ENCODE assay signal across 9 cellular contexts in the genomic region with DNA sequence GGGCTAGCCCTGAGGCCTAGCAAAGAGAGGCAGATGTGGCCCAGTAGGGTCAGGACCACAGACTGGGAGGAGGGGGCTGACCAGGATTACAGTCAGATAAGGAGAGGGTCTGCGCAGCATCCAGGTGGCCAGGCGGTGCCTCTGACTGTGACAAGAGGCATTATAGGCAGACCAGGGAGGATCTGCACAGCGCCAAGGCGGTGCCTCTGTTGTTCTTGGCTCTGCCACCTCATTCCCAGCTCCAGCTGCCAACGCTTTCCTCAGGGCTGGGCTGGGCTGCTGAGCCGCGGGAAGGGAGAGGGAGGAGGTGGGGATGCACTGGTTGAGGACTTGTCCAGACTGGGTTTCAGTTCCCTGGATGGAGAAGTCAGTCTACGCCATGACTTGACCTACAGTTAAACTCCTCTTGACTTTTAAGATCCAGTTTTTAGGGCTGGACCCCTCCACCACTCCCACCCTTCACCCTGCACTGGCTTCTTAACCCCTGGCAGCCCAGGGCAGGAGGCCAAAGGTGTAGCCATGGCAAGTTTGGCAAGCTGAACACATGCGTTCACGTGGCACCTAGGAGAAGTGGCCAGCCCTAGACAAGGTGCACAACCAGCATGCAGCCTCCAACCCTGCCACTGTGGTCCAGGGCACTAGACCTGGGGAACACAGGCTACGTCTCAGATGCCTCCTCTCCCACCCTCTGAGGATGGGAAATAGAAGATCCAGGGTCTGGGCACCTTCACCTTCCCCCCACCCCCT. TPM values are rescaled to one million over a fixed set of nuclear protein-coding genes. Genes with fewer than 3 reads are reported as not detected.
DNase-seq lines count a peak whose midpoint lies in the region; ATAC-seq and TF ChIP-seq lines count a peak whose summit lies in the region.
"Had no signal": no experiment of that assay in that cellular context is flagged by ENCODE, and none has a peak within 500 bp of the region (broad histone marks: within the 10 kb centered on the region; RNA-seq: fewer than 3 reads in every experiment).

No MANE protein-coding gene starts in this region.

- H3K36me3 ChIP-seq in right lobe of liver: no peaks in the 10 kb centered on the region
- no peaks in the 10 kb centered on the region for H3K36me3 ChIP-seq in vagina
- H3K36me3 ChIP-seq: BLaER1 had no signal

- TF ChIP-seq CTCF in brain (conservative IDR thresholded peaks at IDR 0.05): no peak
- no peak for TF ChIP-seq CTCF in right lobe of liver (IDR thresholded peaks at IDR 0.05)
- no peak for TF ChIP-seq CTCF in vagina (IDR thresholded peaks at IDR 0.05)

- peaks cover 21% of the 10 kb centered on the region for H3K4me1 Mint-ChIP-seq in activated T-cell treated with anti-CD3 and anti-CD28 coated beads, Interleukin-2, amount 50 U/mL, for 24 hours (ENCODE audit: low read depth)
- H3K4me1 Mint-ChIP-seq in brain: peaks cover 73% of the 10 kb centered on the region

- peak; percentile 20 to 63 (median 41) for ATAC-seq in right lobe of liver
- ATAC-seq in HG02610 (IDR thresholded peaks at IDR 0.05; ENCODE audit: unreplicated experiment): no peak
- ATAC-seq in GM18505 (IDR thresholded peaks at IDR 0.05; ENCODE audit: unreplicated experiment): no peak

- peak overlapping the region; percentile 15 for H3K27ac Mint-ChIP-seq in activated T-cell treated with anti-CD3 and anti-CD28 coated beads, Interleukin-2, amount 50 U/mL, for 24 hours
- peak overlapping the region; percentile 61 to 99 (median 96) for H3K27ac Mint-ChIP-seq in brain

- WGBS in right lobe of liver (ENCODE audit: insufficient coverage, low coverage, low lambda C conversion rate, missing lambda C conversion rate): 80% methylated on average over 1 of the region's 11 CpGs

- H3K9me3 ChIP-seq in right lobe of liver (no peaks in the 10 kb centered on the region), vagina (no peaks in the 10 kb centered on the region)
- H3K9me3 ChIP-seq: BLaER1 had no signal

- no peak overlapping the region for H3K27ac ChIP-seq in right lobe of liver
- H3K27ac ChIP-seq in vagina: peak overlapping the region; percentile 95
- H3K27ac ChIP-seq: BLaER1 had no signal

- no peak overlapping the region for H3K4me3 ChIP-seq in right lobe of liver
- H3K4me3 ChIP-seq in vagina: no peak overlapping the region
- H3K4me3 ChIP-seq: BLaER1 had no signal

- no peak overlapping the region for H3K4me3 Mint-ChIP-seq in activated T-cell treated with anti-CD3 and anti-CD28 coated beads, Interleukin-2, amount 50 U/mL, for 24 hours
- peak overlapping the region in 3 of 5 experiments; percentile 0 to 5 (median 3) for H3K4me3 Mint-ChIP-seq in brain

- H3K4me1 ChIP-seq in right lobe of liver (peaks cover 0 to 14% (median 8%) of the 10 kb centered on the region in 4 donors), vagina (peaks cover 84% of the 10 kb centered on the region)

- H3K9me3 Mint-ChIP-seq in activated T-cell treated with anti-CD3 and anti-CD28 coated beads, Interleukin-2, amount 50 U/mL, for 24 hours: no peaks in the 10 kb centered on the region
- peaks cover 0 to 2% (median 0%) of the 10 kb centered on the region in 5 experiments for H3K9me3 Mint-ChIP-seq in brain

- no peak for DNase-seq in activated T-cell treated with anti-CD3 and anti-CD28 coated beads, Interleukin-2, amount 50 U/mL, for 24 hours
- DNase-seq in activated T-cell treated with anti-CD3 and anti-CD28 coated beads, Interleukin-2, amount 50 U/mL, for 48 hours: no peak
- DNase-seq in right lobe of liver: no peak
- DNase-seq in vagina (ENCODE audit: extremely low spot score in 2 of 2): peak in 1 of 2 donors; percentile 96
- no peak for DNase-seq in iPS-NIHi11 (ENCODE audit: low spot score)

- intact Hi-C loops in right lobe of liver (cut with DNase I): no loop called here
- intact Hi-C loops in vagina (cut with DNase I): no loop called here

- TF ChIP-seq POLR2A in right lobe of liver (IDR thresholded peaks at IDR 0.05) (no peak), vagina (IDR thresholded peaks at IDR 0.05) (no peak), GM18505 (IDR thresholded peaks at IDR 0.05; ENCODE audit: borderline replicate concordance, extremely low read depth, insufficient read depth, insufficient read length) (no peak)

- H3K36me3 Mint-ChIP-seq in activated T-cell treated with anti-CD3 and anti-CD28 coated beads, Interleukin-2, amount 50 U/mL, for 24 hours (ENCODE audit: low read depth): peaks cover 3% of the 10 kb centered on the region
- peaks cover 3% of the 10 kb centered on the region for H3K36me3 Mint-ChIP-seq in brain

- H3K27me3 ChIP-seq in right lobe of liver (peaks cover 0 to 15% of the 10 kb centered on the region in 2 donors), vagina (no peaks in the 10 kb centered on the region)

- H3K27me3 Mint-ChIP-seq in activated T-cell treated with anti-CD3 and anti-CD28 coated beads, Interleukin-2, amount 50 U/mL, for 24 hours: peaks cover 9% of the 10 kb centered on the region
- no peaks in the 10 kb centered on the region for H3K27me3 Mint-ChIP-seq in brain

RNA-seq across cellular contexts. Expression of a gene that starts 4.5 kb away (rescaled TPM):
- 10.5 TPM for polyA plus RNA-seq in brain (ENCODE audit: insufficient read depth, low read depth, low replicate concordance)
- total RNA-seq in right lobe of liver (under 1 TPM in 1 of 6 experiments, not detected in 5; 0.24 TPM), vagina (97.7 TPM)

RNA-seq across cellular contexts. Expression of a gene that starts 18.4 kb away (rescaled TPM):
- polyA plus RNA-seq in brain (ENCODE audit: insufficient read depth, low read depth, low replicate concordance): 46.8 TPM
- total RNA-seq in right lobe of liver (10 to 100 TPM; 11.6 to 25.7 (median 20.6) TPM), vagina (17.7 TPM)

RNA-seq across cellular contexts. Expression of a gene that starts 18.6 kb away (rescaled TPM):
- polyA plus RNA-seq in brain (ENCODE audit: insufficient read depth, low read depth, low replicate concordance): 41.5 TPM
- total RNA-seq in right lobe of liver: 10 to 100 TPM; 10.3 to 14.1 (median 12.2) TPM
- total RNA-seq in vagina: 12.8 TPM

RNA-seq across cellular contexts. Expression of a gene that starts 31.0 kb away (rescaled TPM):
- 111 TPM for polyA plus RNA-seq in brain (ENCODE audit: insufficient read depth, low read depth, low replicate concordance)
- total RNA-seq in right lobe of liver (10 to 100 TPM; 47.2 to 83.2 (median 61.4) TPM), vagina (40.0 TPM)

RNA-seq across cellular contexts. Expression of a gene that starts 32.7 kb away (rescaled TPM):
- polyA plus RNA-seq in brain (ENCODE audit: insufficient read depth, low read depth, low replicate concordance): 12.7 TPM
- total RNA-seq in right lobe of liver: 1 to 10 TPM; 1.1 to 7.5 (median 2.6) TPM
- total RNA-seq in vagina: 16.0 TPM

Comparison
In these comparisons a context has a peak if more than half of its experiments do, and no peak if none do; other contexts are left out.
1. ATAC-seq: peak in right lobe of liver (4 of 4); none in HG02610 (single experiment) and GM18505 (single experiment).
2. RNA of a gene that starts 4.5 kb away (total RNA-seq): 97.7 TPM in vagina (single experiment); 0.24 TPM in right lobe of liver; every median in the first group is over 10 times any median in the second.